15 cellular contexts compared by ENCODE assay signal in genomic region chr22:32501797-32502290, GRCh38. TPM values are rescaled to one million over a fixed set of nuclear protein-coding genes. Genes with fewer than 3 reads are reported as not detected.
DNase-seq lines count a peak whose midpoint lies in the region; TF ChIP-seq lines count a peak whose summit lies in the region.
"Had no signal": no experiment of that assay in that cellular context is flagged by ENCODE, and none has a peak within 500 bp of the region (broad histone marks: within the 10 kb centered on the region; RNA-seq: fewer than 3 reads in every experiment).

No MANE protein-coding gene starts in this region.

- in situ Hi-C loops in transverse colon (cut with MboI; ENCODE audit: low pct_ligation_motif_present in 1 of 4, low pct_unique_long_range_greater_than_20kb in 1 of 4, low sequenced_read_pairs in 3 of 4) = no loop called here

- H3K4me1 ChIP-seq in osteoblast (ENCODE audit: insufficient read depth, low read length) (no peaks in the 10 kb centered on the region), transverse colon (no peaks in the 10 kb centered on the region)
- H3K4me1 ChIP-seq: A549 had no signal

- peaks cover 4% of the 10 kb centered on the region for H4K20me1 ChIP-seq in osteoblast (ENCODE audit: insufficient read depth, low read length)

- TF ChIP-seq CTCF in fibroblast of mammary gland (conservative IDR thresholded peaks at IDR 0.05; ENCODE audit: control insufficient read depth, insufficient read depth, low read depth, low read length) (no peak), osteoblast (IDR thresholded peaks at IDR 0.05; ENCODE audit: extremely low read depth, low read depth, low read length) (no peak), transverse colon (IDR thresholded peaks at IDR 0.05) (no peak)

- 91 to 100% methylated on average over 1 to 5 of the region's 5 CpGs for WGBS in transverse colon (ENCODE audit: low coverage in 1 of 2), 2 donors

- H3K36me3 ChIP-seq in osteoblast (ENCODE audit: insufficient read depth, low read length) = peaks cover 24% of the 10 kb centered on the region
- H3K36me3 ChIP-seq in transverse colon = peaks cover 0 to 17% (median 7%) of the 10 kb centered on the region in 4 donors

- intact Hi-C loops in transverse colon (cut with DNase I; ENCODE audit: low total_unique reads) = no loop called here

- no peak for TF ChIP-seq EP300 in transverse colon (IDR thresholded peaks at IDR 0.05; ENCODE audit: low read depth)

- H3K27me3 ChIP-seq in osteoblast (ENCODE audit: insufficient read depth, low read length) (no peaks in the 10 kb centered on the region), transverse colon (no peaks in the 10 kb centered on the region)

- no peak overlapping the region for H3K4me2 ChIP-seq in osteoblast (ENCODE audit: insufficient read depth, low read length)
- H3K4me2 ChIP-seq: A549, PC-9 had no signal

- H3K79me2 ChIP-seq in osteoblast (ENCODE audit: insufficient read depth, low read length) = no peaks in the 10 kb centered on the region

- H3K27ac ChIP-seq in osteoblast (ENCODE audit: low read depth, low read length) (no peak overlapping the region), transverse colon (no peak overlapping the region)
- H3K27ac ChIP-seq: A549, PC-9 had no signal

- peak; percentile 57 for DNase-seq in AG20443 (ENCODE audit: low spot score)
- DNase-seq in RPMI7951 (ENCODE audit: low read depth) = peak; percentile 8
- DNase-seq in fibroblast of mammary gland (ENCODE audit: low read depth) = peak; percentile 15
- peak; percentile 66 for DNase-seq in osteoblast (ENCODE audit: insufficient read length, low spot score, missing footprints)
- DNase-seq in Ammon's horn (ENCODE audit: low spot score) = no peak
- no peak for DNase-seq in cerebellar cortex (ENCODE audit: low spot score)
- DNase-seq in transverse colon = no peak
- DNase-seq: CD4-positive, alpha-beta T cell; NCI-H1048; NCI-H1694; NCI-H446 had no signal

- no peak for TF ChIP-seq POLR2A in transverse colon (IDR thresholded peaks at IDR 0.05)

- H3K4me3 ChIP-seq in fibroblast of mammary gland (ENCODE audit: control insufficient read depth, low read depth, low read length) (no peak overlapping the region), osteoblast (ENCODE audit: insufficient read depth, low read length) (no peak overlapping the region), transverse colon (no peak overlapping the region)
- H3K4me3 ChIP-seq: A549, K562, PC-9 had no signal

- H3K9me3 ChIP-seq in osteoblast (ENCODE audit: low read depth, low read length) (no peaks in the 10 kb centered on the region), transverse colon (no peaks in the 10 kb centered on the region)
- H3K9me3 ChIP-seq: A549 had no signal

- H2AFZ ChIP-seq in osteoblast (ENCODE audit: low read length) = no peak overlapping the region
- H2AFZ ChIP-seq: PC-9 had no signal

RNA-seq across cellular contexts. Expression of gene FBXO7, which starts 27.2 kb away (rescaled TPM):
- 104 and 136 TPM in 2 replicates for total RNA-seq in RPMI7951 (2014; rRNA removed; shearing (Covaris generic))
- 72.2 and 80.0 TPM in 2 replicates for total RNA-seq in osteoblast
- 10 to 100 TPM; 70.3 to 80.1 (median 76.4) TPM for total RNA-seq in transverse colon

RNA-seq across cellular contexts. Expression of gene BPIFC, which starts 37.6 kb away (rescaled TPM):
- not detected in 2 replicates for total RNA-seq in RPMI7951 (2014; rRNA removed; shearing (Covaris generic))
- total RNA-seq in osteoblast = not detected in 2 replicates
- total RNA-seq in transverse colon = not detected
- total RNA-seq: B cell; CD4-positive, alpha-beta T cell; K562; PC-9 had no signal

Comparison
In these comparisons a context has a peak if more than half of its experiments do, and no peak if none do; other contexts are left out.
1. DNase-seq: peak in AG20443 (single experiment), RPMI7951 (single experiment), fibroblast of mammary gland (single experiment) and osteoblast (single experiment); none in Ammon's horn (single experiment), cerebellar cortex (single experiment) and transverse colon (single experiment).